ENCODE assay signal across 12 cellular contexts in genomic region chr16:66926171-66926570, GRCh38. TPM values are rescaled to one million over a fixed set of nuclear protein-coding genes. Genes with fewer than 3 reads are reported as not detected.
A peak's percentile ranks its signal among the peaks of the same experiment; 100 is the strongest.
DNase-seq lines count a peak whose midpoint lies in the region; ATAC-seq and TF ChIP-seq lines count a peak whose summit lies in the region.
"Had no signal": no experiment of that assay in that cellular context is flagged by ENCODE, and none has a peak within 500 bp of the region (broad histone marks: within the 10 kb centered on the region; RNA-seq: fewer than 3 reads in every experiment).

No MANE protein-coding gene starts in this region.

- no peaks in the 10 kb centered on the region for H3F3A ChIP-seq in GM23338 (replicated peaks; ENCODE audit: low read depth)

- H3K79me2 ChIP-seq in GM23338 (replicated peaks; ENCODE audit: insufficient read depth): no peaks in the 10 kb centered on the region

- no peak overlapping the region for H3K4me3 Mint-ChIP-seq in dendritic cell treated with granulocyte-macrophage colony-stimulating factor and Interleukin-4, amounts not matched to agents 40 ng/mL and 50 ng/mL, for 4 days
- H3K4me3 Mint-ChIP-seq in progenitor cell of endocrine pancreas (ENCODE audit: low read depth): no peak overlapping the region
- no peak overlapping the region for H3K4me3 Mint-ChIP-seq in GM23338

- peaks cover 59% of the 10 kb centered on the region for H3K27me3 Mint-ChIP-seq in dendritic cell treated with granulocyte-macrophage colony-stimulating factor and Interleukin-4, amounts not matched to agents 40 ng/mL and 50 ng/mL, for 4 days
- H3K27me3 Mint-ChIP-seq in progenitor cell of endocrine pancreas (peaks cover 56% of the 10 kb centered on the region), GM23338 (ENCODE audit: insufficient read depth, low read depth, poor library complexity) (peaks cover 46% of the 10 kb centered on the region)

- no peaks in the 10 kb centered on the region for H3K27me3 ChIP-seq in lung (ENCODE audit: control insufficient read depth, insufficient read depth)
- no peaks in the 10 kb centered on the region for H3K27me3 ChIP-seq in tibial artery
- peaks cover 48% of the 10 kb centered on the region for H3K27me3 ChIP-seq in GM23338 (ENCODE audit: insufficient read depth)

- no peak overlapping the region for H3K4me3 ChIP-seq in lung
- peak overlapping the region; percentile 82 to 91 for H3K4me3 ChIP-seq in tibial artery
- H3K4me3 ChIP-seq in GM23338: no peak overlapping the region

- peaks cover 43% of the 10 kb centered on the region for H3K4me1 Mint-ChIP-seq in dendritic cell treated with granulocyte-macrophage colony-stimulating factor and Interleukin-4, amounts not matched to agents 40 ng/mL and 50 ng/mL, for 4 days (ENCODE audit: low read depth)
- no peaks in the 10 kb centered on the region for H3K4me1 Mint-ChIP-seq in progenitor cell of endocrine pancreas (ENCODE audit: low read depth)
- H3K4me1 Mint-ChIP-seq in GM23338: peaks cover 8% of the 10 kb centered on the region

- no peaks in the 10 kb centered on the region for H3K36me3 Mint-ChIP-seq in dendritic cell treated with granulocyte-macrophage colony-stimulating factor and Interleukin-4, amounts not matched to agents 40 ng/mL and 50 ng/mL, for 4 days (ENCODE audit: low read depth)
- H3K36me3 Mint-ChIP-seq in progenitor cell of endocrine pancreas (ENCODE audit: insufficient read depth) (no peaks in the 10 kb centered on the region), GM23338 (ENCODE audit: low read depth) (no peaks in the 10 kb centered on the region)

- WGBS in lung, 2 donors: 48 to 56% methylated on average over 3 of the region's 3 CpGs

- no peak overlapping the region; the same call in 1 of the 2 replicates for H3K4me2 ChIP-seq in GM23338

- H3K27ac ChIP-seq in lung (ENCODE audit: low read depth in 1 of 2, low read length in 1 of 2): peak overlapping the region; percentile 88 to 90
- peak overlapping the region; percentile 97 for H3K27ac ChIP-seq in tibial artery
- no peak overlapping the region for H3K27ac ChIP-seq in GM23338 (ENCODE audit: low read depth)

- intact Hi-C loops in dendritic cell treated with granulocyte-macrophage colony-stimulating factor and Interleukin-4, amounts not matched to agents 40 ng/mL and 50 ng/mL, for 4 days (cut with micrococcal nuclease): loop anchor here (5.0 kb wide), 1 partner anchor 44 kb away; the partner anchor contains the start of gene PDP2
- intact Hi-C loops in tibial artery (cut with DNase I; ENCODE audit: low total_unique reads): no loop called here

- H4K20me1 ChIP-seq in GM23338 (replicated peaks; ENCODE audit: insufficient read depth): no peaks in the 10 kb centered on the region; the same call in 1 of the 2 replicates

- no peaks in the 10 kb centered on the region for H3K9me3 ChIP-seq in lung (ENCODE audit: control insufficient read depth in 2 of 2, insufficient read depth in 1 of 2, low read length in 1 of 2)
- H3K9me3 ChIP-seq in tibial artery: no peaks in the 10 kb centered on the region

- H3K4me1 ChIP-seq in lung (ENCODE audit: control insufficient read depth in 2 of 2, insufficient read depth in 2 of 2, low read length in 2 of 2): peaks cover 0 to 18% of the 10 kb centered on the region in 2 donors
- H3K4me1 ChIP-seq in tibial artery: peaks cover 0 to 61% (median 51%) of the 10 kb centered on the region in 4 donors
- H3K4me1 ChIP-seq in GM23338 (ENCODE audit: insufficient read depth): no peaks in the 10 kb centered on the region

- TF ChIP-seq CTCF in lung (IDR thresholded peaks at IDR 0.05; ENCODE audit: control extremely low read depth, extremely low read depth): no peak
- peak in 1 of 2 experiments; percentile 10 for TF ChIP-seq CTCF in tibial artery (IDR thresholded peaks at IDR 0.05)
- no peak for TF ChIP-seq CTCF in progenitor cell of endocrine pancreas (IDR thresholded peaks at IDR 0.05; ENCODE audit: unreplicated experiment)
- TF ChIP-seq CTCF in GM23338 (conservative IDR thresholded peaks at IDR 0.05; ENCODE audit: low read depth in 2 of 2): no peak

- no peak for ATAC-seq in lung (ENCODE audit: insufficient read depth, low FRiP score)
- no peak for ATAC-seq in GM19463 (IDR thresholded peaks at IDR 0.05; ENCODE audit: unreplicated experiment)
- no peak for ATAC-seq in GM23338

- peak overlapping the region; percentile 42 for H3K27ac Mint-ChIP-seq in dendritic cell treated with granulocyte-macrophage colony-stimulating factor and Interleukin-4, amounts not matched to agents 40 ng/mL and 50 ng/mL, for 4 days
- no peak overlapping the region for H3K27ac Mint-ChIP-seq in progenitor cell of endocrine pancreas
- no peak overlapping the region for H3K27ac Mint-ChIP-seq in GM23338

- no peak overlapping the region for H2AFZ ChIP-seq in GM23338

- H3K36me3 ChIP-seq in lung (ENCODE audit: control insufficient read depth in 2 of 2, insufficient read depth in 2 of 2, low read length in 2 of 2) (no peaks in the 10 kb centered on the region), tibial artery (peaks cover 17 to 18% (median 18%) of the 10 kb centered on the region in 3 donors), GM23338 (ENCODE audit: insufficient read depth) (no peaks in the 10 kb centered on the region)

- no peaks in the 10 kb centered on the region for H3K9me3 Mint-ChIP-seq in dendritic cell treated with granulocyte-macrophage colony-stimulating factor and Interleukin-4, amounts not matched to agents 40 ng/mL and 50 ng/mL, for 4 days
- H3K9me3 Mint-ChIP-seq in progenitor cell of endocrine pancreas (ENCODE audit: low read depth) (no peaks in the 10 kb centered on the region), GM23338 (no peaks in the 10 kb centered on the region; the same call in 2 of the 3 replicates)

- DNase-seq in DMS53 (lab: John Stamatoyannopoulos, UW) (peak; percentile 13), DMS53 treated with DMSO at 0.1 percent for 48 hours (lab: John Stamatoyannopoulos, UW; ENCODE audit: unreplicated experiment) (no peak), lung (ENCODE audit: low spot score) (no peak), tibial artery (peak; percentile 63 to 94), progenitor cell of endocrine pancreas (ENCODE audit: low spot score, unreplicated experiment) (no peak), GM23338 (ENCODE audit: low spot score) (no peak)
- DNase-seq: 8988T; activated CD8-positive, alpha-beta memory T cell treated with anti-CD3 and anti-CD28 coated beads for 24 hours; NCI-H1694; stimulated activated CD4-positive, alpha-beta T cell treated with anti-CD3 and anti-CD28 coated beads, Interleukin-12 subunit alpha, Interleukin-12 subunit beta, amount 100 ng/mL, for 4 hours had no signal

- no peaks in the 10 kb centered on the region for H3K9me2 ChIP-seq in GM23338 (ENCODE audit: insufficient read depth)

TF ChIP-seq in GM23338, 12 proteins besides CTCF, POLR2A, EP300 and RAD21:
- no peak for TF ChIP-seq POLR2AphosphoS5 (IDR thresholded peaks at IDR 0.05; ENCODE audit: low read depth)
- no peak for TF ChIP-seq EZH2 (IDR thresholded peaks at IDR 0.05; ENCODE audit: low read depth, unreplicated experiment)
- no peak for TF ChIP-seq JUNB (IDR thresholded peaks at IDR 0.05; ENCODE audit: unreplicated experiment)

RNA-seq across cellular contexts. Expression of gene RRAD, which starts 0.8 kb away (rescaled TPM):
- total RNA-seq in lung (10 to 100 TPM; 35.4 to 36.0 TPM), progenitor cell of endocrine pancreas (0.27 and 0.36 TPM in 2 replicates)
- polyA plus RNA-seq in lung (10 to 100 TPM; 31.8 to 42.3 TPM), GM23338 (2016; fragmentation: Nextera tagmentation; extraction: Ambion mirVana) (0.18 and 0.52 TPM in 2 replicates)
- not detected in 2 replicates for total RNA-seq in GM23338 (2014; rRNA removed; shearing (Covaris generic))

RNA-seq across cellular contexts. Expression of gene CDH16, which starts 7.5 kb away (rescaled TPM):
- total RNA-seq in lung (1 to 10 TPM in 1 of 2 donors, under 1 TPM in 1; 0.64 to 1.7 TPM), progenitor cell of endocrine pancreas (not detected in 2 replicates)
- polyA plus RNA-seq in lung (under 1 TPM in 1 of 2 donors, not detected in 1; 0.25 TPM), GM23338 (2016; fragmentation: Nextera tagmentation; extraction: Ambion mirVana) (not detected in 2 replicates)
- not detected in 2 replicates for total RNA-seq in GM23338 (2014; rRNA removed; shearing (Covaris generic))

RNA-seq across cellular contexts. Expression of gene CIAO2B, which starts 8.0 kb away (rescaled TPM):
- 10 to 100 TPM; 48.8 to 79.7 TPM for total RNA-seq in lung
- polyA plus RNA-seq in lung: 100 to 1,000 TPM; 238 to 257 TPM
- total RNA-seq in progenitor cell of endocrine pancreas: 58.1 and 59.9 TPM in 2 replicates
- 85.0 and 92.4 TPM in 2 replicates for total RNA-seq in GM23338 (2014; rRNA removed; shearing (Covaris generic))
- polyA plus RNA-seq in GM23338 (2016; fragmentation: Nextera tagmentation; extraction: Ambion mirVana): 181 and 189 TPM in 2 replicates

RNA-seq across cellular contexts. Expression of gene CES2, which starts 9.1 kb away (rescaled TPM):
- 10 to 100 TPM; 24.6 to 51.0 TPM for total RNA-seq in lung
- 10 to 100 TPM; 26.0 to 26.3 TPM for polyA plus RNA-seq in lung
- 39.2 and 43.9 TPM in 2 replicates for total RNA-seq in progenitor cell of endocrine pancreas
- 8.2 and 9.3 TPM in 2 replicates for total RNA-seq in GM23338 (2014; rRNA removed; shearing (Covaris generic))
- 4.3 and 5.0 TPM in 2 replicates for polyA plus RNA-seq in GM23338 (2016; fragmentation: Nextera tagmentation; extraction: Ambion mirVana)

RNA-seq across cellular contexts. Expression of gene CES3, which starts 34.9 kb away (rescaled TPM):
- total RNA-seq in lung (1 to 10 TPM in 1 of 2 donors, under 1 TPM in 1; 0.57 to 2.6 TPM), progenitor cell of endocrine pancreas (2.7 and 4.8 TPM in 2 replicates)
- polyA plus RNA-seq in lung (under 1 TPM; 0.85 to 0.96 TPM), GM23338 (2016; fragmentation: Nextera tagmentation; extraction: Ambion mirVana) (0.55 and 0.92 TPM in 2 replicates)
- total RNA-seq in GM23338 (2014; rRNA removed; shearing (Covaris generic)): 0.66 and 1.0 TPM in 2 replicates

Comparison
In these comparisons a context has a peak if more than half of its experiments do, and no peak if none do; other contexts are left out.
1. DNase-seq: peak in DMS53 (single experiment) and tibial artery (2 of 2); none in DMS53 treated with DMSO at 0.1 percent for 48 hours (single experiment), lung (single experiment), progenitor cell of endocrine pancreas (single experiment) and GM23338 (single experiment).
2. H3K4me3 ChIP-seq: peak in tibial artery (2 of 2); none in lung (single experiment) and GM23338 (single experiment).
3. RNA of gene RRAD, which starts 0.8 kb away (total RNA-seq): 35.4 to 36.0 TPM in lung; 0.27 to 0.36 TPM in progenitor cell of endocrine pancreas and not detected in GM23338; every median in the first group is over 10 times any median in the second.